In genomic region chr6:90131614-90132423, GRCh38 we compare ENCODE assay signal across 13 cellular contexts.
DNase-seq lines count a peak whose midpoint lies in the region; ATAC-seq and TF ChIP-seq lines count a peak whose summit lies in the region.
"Had no signal": no experiment of that assay in that cellular context is flagged by ENCODE, and none has a peak within 500 bp of the region (broad histone marks: within the 10 kb centered on the region; RNA-seq: fewer than 3 reads in every experiment).

No MANE protein-coding gene starts in this region.

- H3K4me1 ChIP-seq in OCI-LY1 (ENCODE audit: insufficient read depth, low read length, severe bottlenecking) = peaks cover 64% of the 10 kb centered on the region
- H3K4me1 ChIP-seq: thyroid gland had no signal

- peaks cover 70% of the 10 kb centered on the region for H3K36me3 ChIP-seq in OCI-LY1 (ENCODE audit: insufficient read depth, low read length)
- H3K36me3 ChIP-seq: spleen, thyroid gland had no signal

- H3K4me3 ChIP-seq in OCI-LY1 (ENCODE audit: low read depth, low read length, poor library complexity, severe bottlenecking) (no peak overlapping the region), skeletal muscle cell (ENCODE audit: low read depth, low read length) (no peak overlapping the region)
- H3K4me3 ChIP-seq: spleen, thyroid gland had no signal

- no peak overlapping the region for H2AFZ ChIP-seq in OCI-LY1 (ENCODE audit: low read length)

- peak overlapping the region; percentile 66 for H3K27ac ChIP-seq in OCI-LY1 (ENCODE audit: low read depth, low read length, poor library complexity, severe bottlenecking)
- H3K27ac ChIP-seq: thyroid gland had no signal

- no peaks in the 10 kb centered on the region for H4K20me1 ChIP-seq in OCI-LY1 (ENCODE audit: insufficient read depth, low read length)

- no peak for TF ChIP-seq CTCF in OCI-LY1 (IDR thresholded peaks at IDR 0.05; ENCODE audit: low read length)

- peaks cover 70% of the 10 kb centered on the region for H3K79me2 ChIP-seq in OCI-LY1 (ENCODE audit: insufficient read depth, low read length)

- H3K9me2 ChIP-seq in OCI-LY1 (ENCODE audit: low read depth, low read length) = no peaks in the 10 kb centered on the region

- no peaks in the 10 kb centered on the region for H3K27me3 ChIP-seq in OCI-LY1 (ENCODE audit: insufficient read depth, low read length)
- H3K27me3 ChIP-seq: spleen, thyroid gland had no signal

- no peaks in the 10 kb centered on the region for H3K9me3 ChIP-seq in OCI-LY1 (ENCODE audit: low read length)
- H3K9me3 ChIP-seq: spleen, thyroid gland had no signal

- H3F3A ChIP-seq in OCI-LY1 (ENCODE audit: insufficient read depth, low read length) = 0 out of 2 replicates have a peak, but pooled peaks cover 6% of the 10 kb centered on the region

- DNase-seq in GM04504 (ENCODE audit: low read depth) (peak; percentile 84), fibroblast of peridontal ligament (ENCODE audit: extremely low read depth) (peak; percentile 100), skeletal muscle cell (ENCODE audit: low read depth) (peak; percentile 29), HT-29 (ENCODE audit: low spot score) (no peak), NCI-H69 (lab: John Stamatoyannopoulos, UW) (no peak)
- DNase-seq: effector memory CD4-positive, alpha-beta T cell; NCI-H1048; spleen; thyroid gland had no signal

- no peak overlapping the region for H3K9ac ChIP-seq in OCI-LY1 (ENCODE audit: low read length)

- H3K4me2 ChIP-seq in OCI-LY1 (ENCODE audit: low read length) = no peak overlapping the region; the same call in 1 of the 2 replicates

- ATAC-seq in HG03571 (IDR thresholded peaks at IDR 0.05; ENCODE audit: unreplicated experiment) (no peak), GM21390 (IDR thresholded peaks at IDR 0.05; ENCODE audit: unreplicated experiment) (no peak)
- ATAC-seq: left colon had no signal

Comparison
In these comparisons a context has a peak if more than half of its experiments do, and no peak if none do; other contexts are left out.
1. DNase-seq: peak in GM04504 (single experiment), fibroblast of peridontal ligament (single experiment) and skeletal muscle cell (single experiment); none in HT-29 (single experiment) and NCI-H69 (single experiment).